In the genomic region with DNA sequence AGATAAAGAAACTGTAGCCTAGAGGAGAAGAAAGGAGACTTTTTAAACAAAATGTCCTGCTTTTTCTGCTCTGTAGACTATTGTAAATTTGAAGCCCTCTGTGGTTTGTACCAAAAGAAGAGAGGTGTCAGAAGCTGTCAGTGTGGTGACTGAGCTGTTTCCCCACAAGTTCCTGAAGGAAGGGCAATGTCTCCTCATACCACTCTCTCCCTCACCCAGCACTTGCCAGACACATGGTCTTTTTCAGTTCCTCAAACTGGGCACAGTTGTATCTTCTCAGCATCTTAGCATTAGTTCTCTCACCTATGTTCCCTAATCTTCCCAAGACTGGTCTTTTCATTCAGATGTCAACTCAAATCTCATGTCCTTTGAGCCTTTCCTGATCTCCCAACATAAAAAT, we compare ENCODE assay signal across 12 cellular contexts.
DNase-seq lines count a peak whose midpoint lies in the region; ATAC-seq and TF ChIP-seq lines count a peak whose summit lies in the region.
"Had no signal": no experiment of that assay in that cellular context is flagged by ENCODE, and none has a peak within 500 bp of the region (broad histone marks: within the 10 kb centered on the region; RNA-seq: fewer than 3 reads in every experiment).

No MANE protein-coding gene starts in this region.

- no peaks in the 10 kb centered on the region for H3K36me3 ChIP-seq in OCI-LY3 (replicated peaks; ENCODE audit: low read depth, low read length)
- H3K36me3 ChIP-seq: SJSA1 had no signal

- H2AFZ ChIP-seq in OCI-LY3 (ENCODE audit: low read depth, low read length) = no peak overlapping the region

- no peak for TF ChIP-seq CTCF in OCI-LY3 (IDR thresholded peaks at IDR 0.05; ENCODE audit: low read depth, low read length)

- H3K27ac ChIP-seq in OCI-LY3 (ENCODE audit: low read length) = no peak overlapping the region
- H3K27ac ChIP-seq: SJSA1, testis had no signal

- no peaks in the 10 kb centered on the region for H3K9me3 ChIP-seq in OCI-LY3 (ENCODE audit: insufficient read depth, low read length)
- H3K9me3 ChIP-seq: SJSA1, testis had no signal

- no peak overlapping the region for H3K4me3 ChIP-seq in OCI-LY3 (ENCODE audit: low read length)
- H3K4me3 ChIP-seq: SJSA1, testis had no signal

- peaks cover 41% of the 10 kb centered on the region for H3K27me3 ChIP-seq in OCI-LY3 (ENCODE audit: low read depth, low read length)
- H3K27me3 ChIP-seq: SJSA1, testis had no signal

- H3K4me2 ChIP-seq in OCI-LY3 (ENCODE audit: low read length) = peak overlapping the region; percentile 13

- DNase-seq in pons (ENCODE audit: low spot score) = peak; percentile 84
- DNase-seq in AG08395 (ENCODE audit: low spot score) = no peak
- DNase-seq: DND-41; effector memory CD4-positive, alpha-beta T cell; stimulated activated CD4-positive, alpha-beta T cell treated with anti-CD3 and anti-CD28 coated beads, Interleukin-2, amount 100 ng/mL, for 48 hours; testis had no signal

- H3K4me1 ChIP-seq in OCI-LY3 (ENCODE audit: low read length) = peaks cover 32% of the 10 kb centered on the region
- H3K4me1 ChIP-seq: SJSA1 had no signal

- H3K9ac ChIP-seq in OCI-LY3 (ENCODE audit: low read length) = no peak overlapping the region

- no peaks in the 10 kb centered on the region for H4K20me1 ChIP-seq in OCI-LY3 (ENCODE audit: insufficient read depth, low read length)

- ATAC-seq in GM18909 (IDR thresholded peaks at IDR 0.05; ENCODE audit: poor library complexity, unreplicated experiment) = peak; percentile 71
- peak; percentile 76 for ATAC-seq in HG02943 (IDR thresholded peaks at IDR 0.05; ENCODE audit: low read depth, unreplicated experiment)
- no peak for ATAC-seq in GM21737 (IDR thresholded peaks at IDR 0.05; ENCODE audit: unreplicated experiment)
- no peak for ATAC-seq in HG03045 (IDR thresholded peaks at IDR 0.05; ENCODE audit: unreplicated experiment)

- no peaks in the 10 kb centered on the region for H3K79me2 ChIP-seq in OCI-LY3 (ENCODE audit: low read length)

Comparison
In these comparisons a context has a peak if more than half of its experiments do, and no peak if none do; other contexts are left out.
1. ATAC-seq: peak in GM18909 (single experiment) and HG02943 (single experiment); none in GM21737 (single experiment) and HG03045 (single experiment).